Comparison of ENCODE assay signal across 8 cellular contexts in genomic region chr12:56333197-56333678, GRCh38. TPM values are rescaled to one million over a fixed set of nuclear protein-coding genes. Genes with fewer than 3 reads are reported as not detected.
DNase-seq lines count a peak whose midpoint lies in the region; ATAC-seq and TF ChIP-seq lines count a peak whose summit lies in the region.

No MANE protein-coding gene starts in this region.

- peak overlapping the region; percentile 99 for H3K27ac ChIP-seq in CD4-positive, alpha-beta memory T cell (ENCODE audit: low read depth, low read length)
- H3K27ac ChIP-seq in dorsolateral prefrontal cortex, result peak overlapping the region; percentile 82 to 100 (median 97)

- no peak for TF ChIP-seq CTCF in Loucy (conservative IDR thresholded peaks at IDR 0.05; ENCODE audit: low read length)
- TF ChIP-seq CTCF in dorsolateral prefrontal cortex (IDR thresholded peaks at IDR 0.05 in 54 of 56, conservative IDR thresholded peaks at IDR 0.05 in 2 of 56; ENCODE audit: low read depth in 1 of 56, partially characterized antibody in 56 of 56), result no peak

- H2AFZ ChIP-seq in Loucy (ENCODE audit: low read length), result peak overlapping the region; percentile 92

- H3K4me3 ChIP-seq in CD4-positive, alpha-beta memory T cell (ENCODE audit: low read length in 2 of 2), result peak overlapping the region; percentile 69 to 83
- peak overlapping the region; percentile 98 for H3K4me3 ChIP-seq in Loucy (ENCODE audit: low read length, poor library complexity, severe bottlenecking)
- H3K4me3 ChIP-seq in dorsolateral prefrontal cortex, result peak overlapping the region; percentile 45 to 95 (median 75)

- CTCF ChIA-PET in CD4-positive, alpha-beta memory T cell (lab: Charles Lee; ENCODE audit: partially characterized antibody), result interaction anchor here (0.6 to 4.1 kb wide), 8 partner anchors 11 to 688 kb away, joined by 3 to 24 read pairs (median 3); partner anchors contain the start of genes CNPY2 and STAT2

- H3K27me3 Mint-ChIP-seq in CD4-positive, alpha-beta memory T cell, result peaks cover 0 to 2% of the 10 kb centered on the region in 2 donors
- peaks cover 0 to 1% (median 0%) of the 10 kb centered on the region in 5 donors for H3K27me3 Mint-ChIP-seq in naive thymus-derived CD8-positive, alpha-beta T cell

- H3K9me3 Mint-ChIP-seq in CD4-positive, alpha-beta memory T cell, result peaks cover 0 to 3% (median 0%) of the 10 kb centered on the region in 8 donors
- peaks cover 0 to 1% (median 0%) of the 10 kb centered on the region in 9 donors for H3K9me3 Mint-ChIP-seq in naive thymus-derived CD8-positive, alpha-beta T cell

- H3K27ac Mint-ChIP-seq in CD4-positive, alpha-beta memory T cell, result peak overlapping the region; percentile 99 to 100 (median 100)
- peak overlapping the region; percentile 99 to 100 (median 99) for H3K27ac Mint-ChIP-seq in naive thymus-derived CD8-positive, alpha-beta T cell

- H3K9ac ChIP-seq in Loucy (ENCODE audit: low read depth, low read length, poor library complexity, severe bottlenecking), result peak overlapping the region; percentile 99

- peak overlapping the region; percentile 99 for H3K4me2 ChIP-seq in Loucy (ENCODE audit: low read depth, low read length, poor library complexity, severe bottlenecking)

- ATAC-seq in naive thymus-derived CD8-positive, alpha-beta T cell, result no peak
- no peak for ATAC-seq in GM21825 (IDR thresholded peaks at IDR 0.05; ENCODE audit: unreplicated experiment)

- H3K27me3 ChIP-seq in CD4-positive, alpha-beta memory T cell (ENCODE audit: insufficient read depth, low read length), result no peaks in the 10 kb centered on the region
- H3K27me3 ChIP-seq in Loucy (ENCODE audit: insufficient read depth, low read length, poor library complexity, severe bottlenecking) (no peaks in the 10 kb centered on the region), dorsolateral prefrontal cortex (no peaks in the 10 kb centered on the region)

- H3K4me1 Mint-ChIP-seq in CD4-positive, alpha-beta memory T cell, result peaks cover 17 to 44% (median 24%) of the 10 kb centered on the region in 4 donors
- peaks cover 15 to 48% (median 41%) of the 10 kb centered on the region in 4 donors for H3K4me1 Mint-ChIP-seq in naive thymus-derived CD8-positive, alpha-beta T cell

- DNase-seq in CD4-positive, alpha-beta memory T cell, result no peak
- DNase-seq in dorsolateral prefrontal cortex (peak in 1 of 10 donors; percentile 16), ureter (ENCODE audit: low spot score) (no peak), A172 (ENCODE audit: low spot score) (no peak), SHP77 (lab: John Stamatoyannopoulos, UW) (no peak)
- no peak for DNase-seq in naive thymus-derived CD8-positive, alpha-beta T cell

- H3K4me3 Mint-ChIP-seq in CD4-positive, alpha-beta memory T cell, result peak overlapping the region; percentile 89 to 99 (median 94)
- peak overlapping the region; percentile 87 to 99 (median 94) for H3K4me3 Mint-ChIP-seq in naive thymus-derived CD8-positive, alpha-beta T cell

- no peaks in the 10 kb centered on the region for H4K20me1 ChIP-seq in Loucy (ENCODE audit: insufficient read depth, low read length, poor library complexity, severe bottlenecking)

- H3K36me3 ChIP-seq in CD4-positive, alpha-beta memory T cell (ENCODE audit: insufficient read depth, low read length), result no peaks in the 10 kb centered on the region
- H3K36me3 ChIP-seq in Loucy (ENCODE audit: insufficient read depth, low read length), result no peaks in the 10 kb centered on the region

- no peaks in the 10 kb centered on the region for H3F3A ChIP-seq in Loucy (ENCODE audit: low read depth)

- no peaks in the 10 kb centered on the region for H3K9me2 ChIP-seq in Loucy (replicated peaks; ENCODE audit: low read depth, low read length)

- peaks cover 7 to 18% of the 10 kb centered on the region in 2 donors for H3K36me3 Mint-ChIP-seq in CD4-positive, alpha-beta memory T cell
- H3K36me3 Mint-ChIP-seq in naive thymus-derived CD8-positive, alpha-beta T cell, result peaks cover 0 to 14% (median 3%) of the 10 kb centered on the region in 3 donors

- peaks cover 31% of the 10 kb centered on the region for H3K4me1 ChIP-seq in CD4-positive, alpha-beta memory T cell (ENCODE audit: insufficient read depth, low read length)
- peaks cover 23% of the 10 kb centered on the region for H3K4me1 ChIP-seq in Loucy (ENCODE audit: insufficient read depth, low read length, poor library complexity, severe bottlenecking)

- intact Hi-C loops in CD4-positive, alpha-beta memory T cell (cut with micrococcal nuclease), result loop anchor here (1.0 kb wide), 1 partner anchor 17 kb away; no protein-coding TSS in a partner anchor
- intact Hi-C loops in dorsolateral prefrontal cortex (cut with DNase I), result loop anchor here (1.0 to 5.0 kb wide), 3 partner anchors 14 to 129 kb away; partner anchors contain the start of gene STAT2 (in 1 of the 2)

- peaks cover 21% of the 10 kb centered on the region for H3K79me2 ChIP-seq in Loucy (ENCODE audit: insufficient read depth, low read length)

- POLR2A ChIA-PET in CD4-positive, alpha-beta memory T cell (lab: Charles Lee; ENCODE audit: partially characterized antibody), result interaction anchor here (0.8 to 14.4 kb wide), 19 partner anchors 9 to 603 kb away, joined by 3 to 264 read pairs (median 5); partner anchors contain the start of genes ANKRD52, APOF, CNPY2 and COQ10A
- POLR2A ChIA-PET in naive thymus-derived CD8-positive, alpha-beta T cell (lab: Charles Lee), result interaction anchor here (1.0 to 8.7 kb wide), 10 partner anchors 11 to 360 kb away, joined by 4 to 182 read pairs (median 6); partner anchors contain the start of genes CNPY2, GLS2, PA2G4 and RAB5B

- no peaks in the 10 kb centered on the region for H3K9me3 ChIP-seq in CD4-positive, alpha-beta memory T cell (ENCODE audit: control insufficient read depth in 1 of 2, low read length in 2 of 2)
- no peaks in the 10 kb centered on the region for H3K9me3 ChIP-seq in Loucy (ENCODE audit: insufficient read depth, low read depth, low read length)

RNA-seq across cellular contexts. Expression of gene PAN2, which starts 0.6 kb away (rescaled TPM):
- total RNA-seq in CD4-positive, alpha-beta memory T cell, result 100 to 1,000 TPM; 193 to 203 TPM
- 10 to 100 TPM in 1 of 2 donors, 1 to 10 TPM in 1; 5.6 to 10.2 TPM for polyA plus RNA-seq in CD4-positive, alpha-beta memory T cell
- total RNA-seq in dorsolateral prefrontal cortex, result 100 to 1,000 TPM in 76 of 120 experiments, 10 to 100 TPM in 44; 59.4 to 269 (median 110) TPM
- 100 to 1,000 TPM; 210 to 216 TPM for total RNA-seq in naive thymus-derived CD8-positive, alpha-beta T cell
- polyA plus RNA-seq in naive thymus-derived CD8-positive, alpha-beta T cell, result 10 to 100 TPM; 10.5 to 11.9 (median 11.0) TPM
- 103 TPM for total RNA-seq in ureter
- total RNA-seq in A172 (2014; rRNA removed; shearing (Covaris generic)), result 15.6 and 22.0 TPM in 2 replicates

RNA-seq across cellular contexts. Expression of gene IL23A, which starts 5.4 kb away (rescaled TPM):
- 10 to 100 TPM; 34.1 to 34.4 TPM for total RNA-seq in CD4-positive, alpha-beta memory T cell
- 10 to 100 TPM; 30.3 to 40.1 TPM for polyA plus RNA-seq in CD4-positive, alpha-beta memory T cell
- total RNA-seq in dorsolateral prefrontal cortex (1 to 10 TPM in 2 of 120 experiments, under 1 TPM in 6, not detected in 112; 0.48 to 1.6 (median 0.78) TPM), ureter (0.49 TPM)
- total RNA-seq in naive thymus-derived CD8-positive, alpha-beta T cell, result 10 to 100 TPM; 32.4 to 35.3 TPM
- 10 to 100 TPM; 12.3 to 16.6 (median 16.2) TPM for polyA plus RNA-seq in naive thymus-derived CD8-positive, alpha-beta T cell
- 1.8 TPM in 1 of 2 replicates, not detected in the other for total RNA-seq in A172 (2014; rRNA removed; shearing (Covaris generic))

RNA-seq across cellular contexts. Expression of gene CNPY2, which starts 17.4 kb away (rescaled TPM):
- 10 to 100 TPM; 93.5 to 95.8 TPM for total RNA-seq in CD4-positive, alpha-beta memory T cell
- 100 to 1,000 TPM; 174 to 184 TPM for polyA plus RNA-seq in CD4-positive, alpha-beta memory T cell
- total RNA-seq in dorsolateral prefrontal cortex, result 100 to 1,000 TPM in 34 of 120 experiments, 10 to 100 TPM in 86; 65.8 to 125 (median 92.3) TPM
- total RNA-seq in naive thymus-derived CD8-positive, alpha-beta T cell, result 10 to 100 TPM; 79.9 to 85.6 TPM
- polyA plus RNA-seq in naive thymus-derived CD8-positive, alpha-beta T cell, result 100 to 1,000 TPM; 173 to 196 (median 179) TPM
- total RNA-seq in ureter, result 122 TPM
- total RNA-seq in A172 (2014; rRNA removed; shearing (Covaris generic)), result 109 and 126 TPM in 2 replicates

RNA-seq across cellular contexts. Expression of gene STAT2, which starts 26.7 kb away (rescaled TPM):
- total RNA-seq in CD4-positive, alpha-beta memory T cell, result 100 to 1,000 TPM; 192 to 193 TPM
- polyA plus RNA-seq in CD4-positive, alpha-beta memory T cell, result 10 to 100 TPM; 74.4 to 80.6 TPM
- total RNA-seq in dorsolateral prefrontal cortex, result 100 to 1,000 TPM in 119 of 120 experiments, 10 to 100 TPM in 1; 94.6 to 278 (median 154) TPM
- 100 to 1,000 TPM; 161 to 165 TPM for total RNA-seq in naive thymus-derived CD8-positive, alpha-beta T cell
- polyA plus RNA-seq in naive thymus-derived CD8-positive, alpha-beta T cell, result 10 to 100 TPM; 61.7 to 68.1 (median 64.5) TPM
- 158 TPM for total RNA-seq in ureter
- 66.6 and 68.2 TPM in 2 replicates for total RNA-seq in A172 (2014; rRNA removed; shearing (Covaris generic))

RNA-seq across cellular contexts. Expression of gene APOF, which starts 29.4 kb away (rescaled TPM):
- total RNA-seq in CD4-positive, alpha-beta memory T cell, result not detected
- not detected for polyA plus RNA-seq in CD4-positive, alpha-beta memory T cell
- total RNA-seq in dorsolateral prefrontal cortex (not detected), ureter (not detected)
- not detected for total RNA-seq in naive thymus-derived CD8-positive, alpha-beta T cell
- not detected for polyA plus RNA-seq in naive thymus-derived CD8-positive, alpha-beta T cell
- not detected in 2 replicates for total RNA-seq in A172 (2014; rRNA removed; shearing (Covaris generic))

Comparison
In these comparisons a context has a peak if more than half of its experiments do, and no peak if none do; other contexts are left out.
1. RNA of gene IL23A, which starts 5.4 kb away (total RNA-seq): 32.4 to 35.3 TPM in naive thymus-derived CD8-positive, alpha-beta T cell and 34.1 to 34.4 TPM in CD4-positive, alpha-beta memory T cell; 0.49 TPM in ureter (single experiment), 0.48 to 1.6 TPM in dorsolateral prefrontal cortex and 1.8 TPM in A172; every median in the first group is over 10 times any median in the second.
2. Peak in every context shown above with its lines, with median percentiles within 50 percentile points of each other: H3K4me3 ChIP-seq.